Comparison of ENCODE assay signal across 8 cellular contexts in the genomic region with DNA sequence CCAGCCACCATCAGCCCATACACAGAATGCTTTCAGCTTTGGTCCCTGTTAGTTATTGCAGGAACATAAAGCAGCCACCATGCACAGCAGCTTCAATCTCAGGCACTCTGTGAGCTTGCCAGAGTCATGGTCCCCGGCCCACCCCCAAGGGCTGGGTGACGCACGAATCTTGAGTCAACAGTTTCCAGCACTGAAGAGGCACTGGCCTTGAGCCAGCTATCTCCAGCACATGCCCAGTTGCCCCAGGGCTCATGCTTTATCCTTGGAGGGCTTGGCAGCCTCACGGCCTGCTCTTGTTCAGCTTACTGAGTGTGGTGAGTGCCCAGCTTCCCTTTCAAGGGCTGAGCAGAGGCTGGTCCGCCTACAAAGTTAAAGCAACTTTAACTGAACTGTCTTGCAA.
DNase-seq lines count a peak whose midpoint lies in the region; ATAC-seq and TF ChIP-seq lines count a peak whose summit lies in the region.

No MANE protein-coding gene starts in this region.

- H3K36me3 Mint-ChIP-seq in stimulated activated effector memory CD8-positive, alpha-beta T cell treated with anti-CD3 and anti-CD28 coated beads, Interleukin-12 subunit alpha, Interleukin-12 subunit beta, amount 100 ng/mL, for 72 hours = no peaks in the 10 kb centered on the region

- no peak for TF ChIP-seq CTCF in esophagus squamous epithelium (IDR thresholded peaks at IDR 0.05)

- no peak for ATAC-seq in stimulated activated effector memory CD8-positive, alpha-beta T cell treated with anti-CD3 and anti-CD28 coated beads, Interleukin-12 subunit alpha, Interleukin-12 subunit beta, amount 100 ng/mL, for 72 hours
- no peak for ATAC-seq in GM18502 (IDR thresholded peaks at IDR 0.05; ENCODE audit: poor library complexity, unreplicated experiment)

- DNase-seq in EH (ENCODE audit: low read depth) = peak; percentile 83
- peak; percentile 70 to 85 for DNase-seq in NCI-H524 (lab: John Stamatoyannopoulos, UW)
- peak; percentile 23 for DNase-seq in esophagus squamous epithelium (lab: John Stamatoyannopoulos, UW)
- peak; percentile 46 to 64 for DNase-seq in trophoblast cell
- DNase-seq in stimulated activated effector memory CD8-positive, alpha-beta T cell treated with anti-CD3 and anti-CD28 coated beads, Interleukin-12 subunit alpha, Interleukin-12 subunit beta, amount 100 ng/mL, for 72 hours (ENCODE audit: low spot score in 2 of 2) = no peak
- DNase-seq in stimulated activated CD4-positive, alpha-beta T cell treated with anti-CD3 and anti-CD28 coated beads, Interleukin-2, amount 100 ng/mL, for 48 hours = no peak
- no peak for DNase-seq in mesendoderm

- H2AFZ ChIP-seq in trophoblast cell (ENCODE audit: insufficient read depth, low read length, poor library complexity) = no peak overlapping the region

- H3K14ac ChIP-seq in trophoblast cell (ENCODE audit: low read length) = no peak overlapping the region

- H3K36me3 ChIP-seq in esophagus squamous epithelium (no peaks in the 10 kb centered on the region), trophoblast cell (ENCODE audit: control insufficient read depth in 1 of 2, insufficient read depth in 2 of 2, low read length in 2 of 2) (no peaks in the 10 kb centered on the region), mesendoderm (ENCODE audit: control insufficient read depth, insufficient read depth, low read length) (no peaks in the 10 kb centered on the region)

- H2BK120ac ChIP-seq in trophoblast cell (ENCODE audit: insufficient read depth, low read length, poor library complexity) (no peak overlapping the region), mesendoderm (ENCODE audit: low read depth, low read length) (no peak overlapping the region)

- H3K27ac ChIP-seq in esophagus squamous epithelium (peak overlapping the region in 1 of 4 donors; percentile 22), trophoblast cell (ENCODE audit: low read depth, low read length) (no peak overlapping the region), mesendoderm (ENCODE audit: low read depth, low read length) (no peak overlapping the region)

- H3K79me2 ChIP-seq in trophoblast cell (ENCODE audit: control insufficient read depth, insufficient read depth, low read length, poor library complexity) (no peaks in the 10 kb centered on the region), mesendoderm (ENCODE audit: control insufficient read depth, insufficient read depth, low read length) (no peaks in the 10 kb centered on the region)

- no peak overlapping the region for H2BK15ac ChIP-seq in mesendoderm (replicated peaks; ENCODE audit: low read depth)

- no peak overlapping the region for H2BK12ac ChIP-seq in trophoblast cell (ENCODE audit: low read length)

- H3K4me3 ChIP-seq in esophagus squamous epithelium (no peak overlapping the region), trophoblast cell (ENCODE audit: low read depth, low read length) (no peak overlapping the region), mesendoderm (ENCODE audit: low read length) (no peak overlapping the region)

- H4K8ac ChIP-seq in trophoblast cell (ENCODE audit: low read depth, low read length) (no peak overlapping the region), mesendoderm (ENCODE audit: low read depth, low read length) (no peak overlapping the region)

- H3K27ac Mint-ChIP-seq in stimulated activated effector memory CD8-positive, alpha-beta T cell treated with anti-CD3 and anti-CD28 coated beads, Interleukin-12 subunit alpha, Interleukin-12 subunit beta, amount 100 ng/mL, for 72 hours = no peak overlapping the region

- no peak overlapping the region for H3K9ac ChIP-seq in trophoblast cell (ENCODE audit: low read length)
- H3K9ac ChIP-seq in mesendoderm (ENCODE audit: low read length) = no peak overlapping the region

- H3K4me2 ChIP-seq in trophoblast cell (ENCODE audit: low read length) (no peak overlapping the region), mesendoderm (ENCODE audit: low read length) (no peak overlapping the region)

- no peaks in the 10 kb centered on the region for H3K9me3 ChIP-seq in esophagus squamous epithelium
- no peaks in the 10 kb centered on the region for H3K9me3 ChIP-seq in trophoblast cell (ENCODE audit: insufficient read depth, low read depth, low read length)

- H3K4ac ChIP-seq in trophoblast cell (ENCODE audit: low read depth, low read length) (no peak overlapping the region), mesendoderm (ENCODE audit: low read depth, low read length) (no peak overlapping the region)

- H3K9me3 Mint-ChIP-seq in stimulated activated effector memory CD8-positive, alpha-beta T cell treated with anti-CD3 and anti-CD28 coated beads, Interleukin-12 subunit alpha, Interleukin-12 subunit beta, amount 100 ng/mL, for 72 hours = no peaks in the 10 kb centered on the region

- no peak overlapping the region for H3K23ac ChIP-seq in trophoblast cell (ENCODE audit: low read length)
- H3K23ac ChIP-seq in mesendoderm (ENCODE audit: low read length) = no peak overlapping the region

- H4K5ac ChIP-seq in mesendoderm (ENCODE audit: low read length) = no peak overlapping the region

- no peak overlapping the region for H4K12ac ChIP-seq in trophoblast cell (ENCODE audit: low read depth, low read length)

- H2BK5ac ChIP-seq in trophoblast cell (ENCODE audit: low read depth, low read length, poor library complexity) (no peak overlapping the region), mesendoderm (ENCODE audit: low read length) (no peak overlapping the region)

- H3K4me3 Mint-ChIP-seq in stimulated activated effector memory CD8-positive, alpha-beta T cell treated with anti-CD3 and anti-CD28 coated beads, Interleukin-12 subunit alpha, Interleukin-12 subunit beta, amount 100 ng/mL, for 72 hours = no peak overlapping the region

- no peak overlapping the region for H3K18ac ChIP-seq in trophoblast cell (ENCODE audit: low read length)
- H3K18ac ChIP-seq in mesendoderm (ENCODE audit: low read length) = no peak overlapping the region

- H2AK5ac ChIP-seq in trophoblast cell (ENCODE audit: low read length) (no peak overlapping the region), mesendoderm (ENCODE audit: low read length) (no peak overlapping the region)

- intact Hi-C loops in esophagus squamous epithelium (cut with DNase I) = no loop called here

- TF ChIP-seq POLR2A in esophagus squamous epithelium (IDR thresholded peaks at IDR 0.05) = no peak

- 7 to 14% methylated on average over 2 to 4 of the region's 5 CpGs for WGBS in esophagus squamous epithelium, 2 donors
- no CpG with 5 or more reads among the region's 5 CpGs for WGBS in trophoblast cell (ENCODE audit: extremely low coverage, insufficient coverage, insufficient read length)
- WGBS in mesendoderm (ENCODE audit: extremely low coverage, insufficient coverage, low lambda C conversion rate) = no CpG with 5 or more reads among the region's 5 CpGs

- no peak overlapping the region for H4K91ac ChIP-seq in trophoblast cell (ENCODE audit: low read depth, low read length)

- peaks cover 24% of the 10 kb centered on the region for H3K4me1 Mint-ChIP-seq in stimulated activated effector memory CD8-positive, alpha-beta T cell treated with anti-CD3 and anti-CD28 coated beads, Interleukin-12 subunit alpha, Interleukin-12 subunit beta, amount 100 ng/mL, for 72 hours

- no peak overlapping the region for H3K56ac ChIP-seq in mesendoderm (ENCODE audit: low read length)

- H3K79me1 ChIP-seq in trophoblast cell (ENCODE audit: low read length) (peaks cover 2% of the 10 kb centered on the region), mesendoderm (ENCODE audit: low read length) (no peaks in the 10 kb centered on the region)

- H3K4me1 ChIP-seq in esophagus squamous epithelium (peaks cover 6 to 37% (median 11%) of the 10 kb centered on the region in 3 donors), trophoblast cell (ENCODE audit: control insufficient read depth in 1 of 2, insufficient read depth in 2 of 2, low read length in 2 of 2) (peaks cover 2% of the 10 kb centered on the region in 2 experiments), mesendoderm (ENCODE audit: control insufficient read depth, low read depth, low read length) (peaks cover 2% of the 10 kb centered on the region)

- H3K27me3 ChIP-seq in esophagus squamous epithelium (no peaks in the 10 kb centered on the region), trophoblast cell (ENCODE audit: insufficient read depth, low read length) (no peaks in the 10 kb centered on the region), mesendoderm (ENCODE audit: insufficient read depth, low read length, poor library complexity) (no peaks in the 10 kb centered on the region)

Comparison
In these comparisons a context has a peak if more than half of its experiments do, and no peak if none do; other contexts are left out.
1. DNase-seq: peak in EH (single experiment), NCI-H524 (2 of 2), esophagus squamous epithelium (single experiment) and trophoblast cell (2 of 2); none in stimulated activated effector memory CD8-positive, alpha-beta T cell treated with anti-CD3 and anti-CD28 coated beads, Interleukin-12 subunit alpha, Interleukin-12 subunit beta, amount 100 ng/mL, for 72 hours (0 of 2), stimulated activated CD4-positive, alpha-beta T cell treated with anti-CD3 and anti-CD28 coated beads, Interleukin-2, amount 100 ng/mL, for 48 hours (0 of 2) and mesendoderm (single experiment).